Comparison of ENCODE assay signal across 17 cellular contexts in genomic region chr11:111542606-111543275, GRCh38. TPM values are rescaled to one million over a fixed set of nuclear protein-coding genes. Genes with fewer than 3 reads are reported as not detected.
DNase-seq lines count a peak whose midpoint lies in the region; ATAC-seq and TF ChIP-seq lines count a peak whose summit lies in the region.
"Had no signal": no experiment of that assay in that cellular context is flagged by ENCODE, and none has a peak within 500 bp of the region (broad histone marks: within the 10 kb centered on the region; RNA-seq: fewer than 3 reads in every experiment).

No MANE protein-coding gene starts in this region.

- H3K27ac Mint-ChIP-seq in stimulated activated naive CD8-positive, alpha-beta T cell treated with anti-CD3 and anti-CD28 coated beads, Interleukin-15, Interleukin-2, amounts not matched to agents 100 ng/mL and 50 ng/mL, for 24 hours, result no peak overlapping the region
- H3K27ac Mint-ChIP-seq in activated T-helper 2 cell treated with anti-CD3 and anti-CD28 coated beads, Interferon-gamma antibody, Interleukin-2, Interleukin-4, amounts not matched to agents 10 μg/mL and 5 μg/mL and 100 μg/mL, durations not matched to agents 14 hours and 24 hours and 36 hours, result no peak overlapping the region
- H3K27ac Mint-ChIP-seq in immature natural killer cell (no peak overlapping the region), CD14-positive monocyte (no peak overlapping the region)
- H3K27ac Mint-ChIP-seq: activated T-cell treated with anti-CD3 and anti-CD28 coated beads, Interleukin-2, amount 50 U/mL, for 24 hours had no signal

- H3K9me3 Mint-ChIP-seq in stimulated activated naive CD8-positive, alpha-beta T cell treated with anti-CD3 and anti-CD28 coated beads, Interleukin-15, Interleukin-2, amounts not matched to agents 100 ng/mL and 50 ng/mL, for 24 hours, result peaks cover 6% of the 10 kb centered on the region
- H3K9me3 Mint-ChIP-seq in activated T-helper 2 cell treated with anti-CD3 and anti-CD28 coated beads, Interferon-gamma antibody, Interleukin-2, Interleukin-4, amounts not matched to agents 10 μg/mL and 5 μg/mL and 100 μg/mL, durations not matched to agents 14 hours and 24 hours and 36 hours, result no peaks in the 10 kb centered on the region
- H3K9me3 Mint-ChIP-seq in immature natural killer cell (peaks cover 0 to 1% (median 0%) of the 10 kb centered on the region in 6 donors), CD14-positive monocyte (peaks cover 0 to 9% (median 0%) of the 10 kb centered on the region in 7 donors)

- H3K36me3 Mint-ChIP-seq in stimulated activated naive CD8-positive, alpha-beta T cell treated with anti-CD3 and anti-CD28 coated beads, Interleukin-15, Interleukin-2, amounts not matched to agents 100 ng/mL and 50 ng/mL, for 24 hours (ENCODE audit: low read depth), result peaks cover 31% of the 10 kb centered on the region
- H3K36me3 Mint-ChIP-seq in activated T-helper 2 cell treated with anti-CD3 and anti-CD28 coated beads, Interferon-gamma antibody, Interleukin-2, Interleukin-4, amounts not matched to agents 10 μg/mL and 5 μg/mL and 100 μg/mL, durations not matched to agents 14 hours and 24 hours and 36 hours (ENCODE audit: low read depth), result no peaks in the 10 kb centered on the region
- no peaks in the 10 kb centered on the region for H3K36me3 Mint-ChIP-seq in immature natural killer cell
- H3K36me3 Mint-ChIP-seq in CD14-positive monocyte, result peaks cover 3 to 6% of the 10 kb centered on the region in 2 donors

- intact Hi-C loops in activated T-helper 2 cell treated with anti-CD3 and anti-CD28 coated beads, Interferon-gamma antibody, Interleukin-2, Interleukin-4, amounts not matched to agents 10 μg/mL and 5 μg/mL and 100 μg/mL, durations not matched to agents 14 hours and 24 hours and 36 hours (cut with micrococcal nuclease), result no loop called here
- intact Hi-C loops in CD14-positive monocyte (cut with micrococcal nuclease), result no loop called here
- intact Hi-C loops in mucosa of descending colon (cut with DNase I, micrococcal nuclease), result no loop called here

- peaks cover 53% of the 10 kb centered on the region for H3K4me1 Mint-ChIP-seq in stimulated activated naive CD8-positive, alpha-beta T cell treated with anti-CD3 and anti-CD28 coated beads, Interleukin-15, Interleukin-2, amounts not matched to agents 100 ng/mL and 50 ng/mL, for 24 hours (ENCODE audit: low read depth)
- H3K4me1 Mint-ChIP-seq in activated T-helper 2 cell treated with anti-CD3 and anti-CD28 coated beads, Interferon-gamma antibody, Interleukin-2, Interleukin-4, amounts not matched to agents 10 μg/mL and 5 μg/mL and 100 μg/mL, durations not matched to agents 14 hours and 24 hours and 36 hours (ENCODE audit: low read depth), result peaks cover 22% of the 10 kb centered on the region
- H3K4me1 Mint-ChIP-seq in immature natural killer cell (peaks cover 33 to 38% of the 10 kb centered on the region in 2 donors), CD14-positive monocyte (peaks cover 26% of the 10 kb centered on the region)

- peaks cover 11% of the 10 kb centered on the region for H3K4me1 ChIP-seq in mucosa of descending colon (ENCODE audit: low read depth)

- H3K36me3 ChIP-seq in mucosa of descending colon (ENCODE audit: low read depth), result no peaks in the 10 kb centered on the region
- H3K36me3 ChIP-seq: upper lobe of right lung had no signal

- peaks cover 53% of the 10 kb centered on the region for H3K27me3 Mint-ChIP-seq in stimulated activated naive CD8-positive, alpha-beta T cell treated with anti-CD3 and anti-CD28 coated beads, Interleukin-15, Interleukin-2, amounts not matched to agents 100 ng/mL and 50 ng/mL, for 24 hours
- H3K27me3 Mint-ChIP-seq in activated T-helper 2 cell treated with anti-CD3 and anti-CD28 coated beads, Interferon-gamma antibody, Interleukin-2, Interleukin-4, amounts not matched to agents 10 μg/mL and 5 μg/mL and 100 μg/mL, durations not matched to agents 14 hours and 24 hours and 36 hours (ENCODE audit: low read depth), result peaks cover 67% of the 10 kb centered on the region
- H3K27me3 Mint-ChIP-seq in immature natural killer cell (ENCODE audit: low read depth in 3 of 3), result peaks cover 13 to 35% (median 22%) of the 10 kb centered on the region in 3 donors
- H3K27me3 Mint-ChIP-seq in CD14-positive monocyte (ENCODE audit: low read depth in 3 of 3), result peaks cover 33 to 39% (median 33%) of the 10 kb centered on the region in 3 donors

- H3K4me3 Mint-ChIP-seq in stimulated activated naive CD8-positive, alpha-beta T cell treated with anti-CD3 and anti-CD28 coated beads, Interleukin-15, Interleukin-2, amounts not matched to agents 100 ng/mL and 50 ng/mL, for 24 hours, result peak overlapping the region; percentile 86
- H3K4me3 Mint-ChIP-seq in activated T-helper 2 cell treated with anti-CD3 and anti-CD28 coated beads, Interferon-gamma antibody, Interleukin-2, Interleukin-4, amounts not matched to agents 10 μg/mL and 5 μg/mL and 100 μg/mL, durations not matched to agents 14 hours and 24 hours and 36 hours (ENCODE audit: low read depth), result peak overlapping the region; percentile 40
- peak overlapping the region; percentile 65 to 92 (median 81) for H3K4me3 Mint-ChIP-seq in immature natural killer cell
- H3K4me3 Mint-ChIP-seq in CD14-positive monocyte, result no peak overlapping the region

- DNase-seq in stimulated activated naive CD8-positive, alpha-beta T cell treated with anti-CD3 and anti-CD28 coated beads, Interleukin-15, Interleukin-2, amounts not matched to agents 100 U/mL and 50 U/mL, for 24 hours, result no peak
- DNase-seq in activated T-helper 2 cell treated with anti-CD3 and anti-CD28 coated beads, Interferon-gamma antibody, Interleukin-2, Interleukin-4, amounts not matched to agents 10 μg/mL and 5 μg/mL and 100 μg/mL, durations not matched to agents 14 hours and 24 hours and 36 hours (ENCODE audit: low spot score), result no peak
- DNase-seq in immature natural killer cell (peak in 2 of 3 donors; percentile 24 to 45), ecto neural progenitor cell (ENCODE audit: low spot score) (no peak), activated gamma-delta T cell treated with Interleukin-2 at 50 U/mL for 16 hours (no peak), CD14-positive monocyte (ENCODE audit: low spot score) (no peak), mucosa of descending colon (no peak)
- DNase-seq: activated T-cell treated with anti-CD3 and anti-CD28 coated beads, Interleukin-2, amount 50 U/mL, for 24 hours; amygdala; left lung; NCI-H2029; NCI-H524; posterior cingulate gyrus; upper lobe of right lung had no signal

- H3K4me3 ChIP-seq in mucosa of descending colon, result no peak overlapping the region
- H3K4me3 ChIP-seq: SK-N-MC, upper lobe of right lung had no signal

- TF ChIP-seq CTCF in CD14-positive monocyte (IDR thresholded peaks at IDR 0.05) (no peak), mucosa of descending colon (IDR thresholded peaks at IDR 0.05) (no peak)

- H3K9me3 ChIP-seq in mucosa of descending colon, result no peaks in the 10 kb centered on the region
- H3K9me3 ChIP-seq: gastroesophageal sphincter, left lung, upper lobe of right lung had no signal

- ATAC-seq in stimulated activated naive CD8-positive, alpha-beta T cell treated with anti-CD3 and anti-CD28 coated beads, Interleukin-15, Interleukin-2, amounts not matched to agents 100 U/mL and 50 U/mL, for 24 hours, result no peak
- ATAC-seq in mucosa of descending colon, result no peak
- ATAC-seq: gastroesophageal sphincter, left lung, upper lobe of right lung had no signal

RNA-seq across cellular contexts. Expression of gene LAYN, which starts 2.2 kb away (rescaled TPM):
- total RNA-seq in activated T-helper 2 cell treated with anti-CD3 and anti-CD28 coated beads, Interferon-gamma antibody, Interleukin-2, Interleukin-4, amounts not matched to agents 10 μg/mL and 5 μg/mL and 100 μg/mL, durations not matched to agents 14 hours and 24 hours and 36 hours, result 15.8 and 16.5 TPM in 2 replicates
- polyA plus RNA-seq in immature natural killer cell, result 1 to 10 TPM in 1 of 3 donors, not detected in 2; 1.6 TPM
- not detected for polyA plus RNA-seq in CD14-positive monocyte
- 10 to 100 TPM in 1 of 3 donors, 1 to 10 TPM in 1, under 1 TPM in 1; 0.90 to 22.9 (median 2.7) TPM for total RNA-seq in mucosa of descending colon

RNA-seq across cellular contexts. Expression of gene HOATZ, which starts 28.2 kb away (rescaled TPM):
- total RNA-seq in activated T-helper 2 cell treated with anti-CD3 and anti-CD28 coated beads, Interferon-gamma antibody, Interleukin-2, Interleukin-4, amounts not matched to agents 10 μg/mL and 5 μg/mL and 100 μg/mL, durations not matched to agents 14 hours and 24 hours and 36 hours, result not detected in 2 replicates
- polyA plus RNA-seq in immature natural killer cell, result not detected
- not detected for polyA plus RNA-seq in CD14-positive monocyte
- not detected for total RNA-seq in mucosa of descending colon
- total RNA-seq: gastroesophageal sphincter, upper lobe of right lung had no signal

RNA-seq across cellular contexts. Expression of gene BTG4, which starts 30.6 kb away (rescaled TPM):
- not detected in 2 replicates for total RNA-seq in activated T-helper 2 cell treated with anti-CD3 and anti-CD28 coated beads, Interferon-gamma antibody, Interleukin-2, Interleukin-4, amounts not matched to agents 10 μg/mL and 5 μg/mL and 100 μg/mL, durations not matched to agents 14 hours and 24 hours and 36 hours
- polyA plus RNA-seq in immature natural killer cell (not detected), CD14-positive monocyte (not detected)
- not detected for total RNA-seq in mucosa of descending colon
- total RNA-seq: gastroesophageal sphincter, left lung, upper lobe of right lung had no signal

RNA-seq across cellular contexts. Expression of gene SIK2, which starts 59.5 kb away (rescaled TPM):
- total RNA-seq in activated T-helper 2 cell treated with anti-CD3 and anti-CD28 coated beads, Interferon-gamma antibody, Interleukin-2, Interleukin-4, amounts not matched to agents 10 μg/mL and 5 μg/mL and 100 μg/mL, durations not matched to agents 14 hours and 24 hours and 36 hours, result 9.9 TPM in 2 replicates
- polyA plus RNA-seq in immature natural killer cell, result under 1 TPM; 0.04 to 0.38 (median 0.13) TPM
- under 1 TPM; 0.16 to 0.23 TPM for polyA plus RNA-seq in CD14-positive monocyte
- total RNA-seq in mucosa of descending colon, result 10 to 100 TPM; 22.0 to 23.0 (median 22.7) TPM

Comparison
In these comparisons a context has a peak if more than half of its experiments do, and no peak if none do; other contexts are left out.
1. H3K4me3 Mint-ChIP-seq: peak in stimulated activated naive CD8-positive, alpha-beta T cell treated with anti-CD3 and anti-CD28 coated beads, Interleukin-15, Interleukin-2, amounts not matched to agents 100 ng/mL and 50 ng/mL, for 24 hours (single experiment), activated T-helper 2 cell treated with anti-CD3 and anti-CD28 coated beads, Interferon-gamma antibody, Interleukin-2, Interleukin-4, amounts not matched to agents 10 μg/mL and 5 μg/mL and 100 μg/mL, durations not matched to agents 14 hours and 24 hours and 36 hours (single experiment) and immature natural killer cell (5 of 5); none in CD14-positive monocyte (0 of 2).
2. DNase-seq: peak in immature natural killer cell (2 of 3); none in stimulated activated naive CD8-positive, alpha-beta T cell treated with anti-CD3 and anti-CD28 coated beads, Interleukin-15, Interleukin-2, amounts not matched to agents 100 U/mL and 50 U/mL, for 24 hours (single experiment), activated T-helper 2 cell treated with anti-CD3 and anti-CD28 coated beads, Interferon-gamma antibody, Interleukin-2, Interleukin-4, amounts not matched to agents 10 μg/mL and 5 μg/mL and 100 μg/mL, durations not matched to agents 14 hours and 24 hours and 36 hours (single experiment), ecto neural progenitor cell (single experiment), activated gamma-delta T cell treated with Interleukin-2 at 50 U/mL for 16 hours (single experiment), CD14-positive monocyte (single experiment) and mucosa of descending colon (0 of 3).